8 cellular contexts compared by ENCODE assay signal in the genomic region with DNA sequence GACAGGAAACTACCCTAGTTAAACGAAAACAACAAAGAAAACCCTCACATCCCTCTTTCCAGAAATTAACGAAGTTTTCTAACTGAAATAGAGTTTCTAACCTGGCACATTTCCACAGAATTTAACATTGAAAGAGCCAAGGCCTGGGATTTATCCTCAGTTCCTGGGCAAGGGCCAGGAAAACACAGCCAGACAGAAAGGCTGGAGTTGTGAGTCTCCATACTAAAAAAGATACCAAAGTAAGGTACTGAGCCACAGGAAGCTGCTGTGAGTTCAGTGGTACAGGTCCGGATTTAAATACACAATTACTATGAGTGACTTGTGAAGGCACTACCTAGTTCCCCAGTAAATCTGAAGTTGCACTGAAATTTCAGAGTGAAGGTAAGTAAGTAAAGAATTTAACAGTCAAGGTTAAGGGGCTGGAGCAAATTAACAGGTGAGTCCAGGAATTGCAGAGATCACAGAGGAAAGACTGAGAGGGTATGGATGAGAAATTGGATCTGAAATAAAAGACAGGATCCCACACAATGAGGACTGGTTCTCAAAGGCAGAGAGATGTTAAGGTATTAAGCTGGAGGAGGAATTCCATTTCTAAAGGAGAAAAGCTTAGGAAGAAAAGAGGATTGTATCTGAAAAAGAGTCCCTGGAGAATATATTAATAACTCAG. TPM values are rescaled to one million over a fixed set of nuclear protein-coding genes. Genes with fewer than 3 reads are reported as not detected.
DNase-seq lines count a peak whose midpoint lies in the region; ATAC-seq, FAIRE-seq and TF ChIP-seq lines count a peak whose summit lies in the region.

No MANE protein-coding gene starts in this region.

- TF ChIP-seq CTCF in brain microvascular endothelial cell (IDR thresholded peaks at IDR 0.05; ENCODE audit: low read depth, low read length, missing control alignments): no peak
- no peak for TF ChIP-seq CTCF in HepG2 (CRISPR knock-in tag; IDR thresholded peaks at IDR 0.05)

- no peak overlapping the region for H2AFZ ChIP-seq in HepG2 (ENCODE audit: low read length)

- 15% methylated on average over 3 of the region's 3 CpGs for WGBS in HepG2 (ENCODE audit: low lambda C conversion rate)

- no peak for TF ChIP-seq RAD21 in HepG2 (CRISPR knock-in tag; IDR thresholded peaks at IDR 0.05)

- H3K27ac ChIP-seq in brain microvascular endothelial cell (peak overlapping the region; percentile 83), HepG2 (ENCODE audit: extremely low read length, insufficient read depth, low read length) (peak overlapping the region; percentile 61), temporal lobe (ENCODE audit: low read depth, low read length) (peak overlapping the region; percentile 88)

- no peaks in the 10 kb centered on the region for H3K36me3 ChIP-seq in brain microvascular endothelial cell (replicated peaks)
- H3K36me3 ChIP-seq in HepG2 (replicated peaks in 1 of 2; ENCODE audit: control insufficient read depth in 1 of 2, insufficient read depth in 2 of 2, low read length in 2 of 2): no peaks in the 10 kb centered on the region

- intact Hi-C loops in HepG2 (cut with micrococcal nuclease; ENCODE audit: unreplicated experiment): loop anchor here (5.0 kb wide), 1 partner anchor 65 kb away; no protein-coding TSS in a partner anchor

- BruUV-seq in HepG2 (replicated peaks; lab: Mats Ljungman, UMichigan): TSS peak; percentile 58

- H3K4me1 ChIP-seq in HepG2 (ENCODE audit: insufficient read depth, low read length): peaks cover 65% of the 10 kb centered on the region

- H3K9ac ChIP-seq in HepG2 (ENCODE audit: insufficient read depth, low read depth, low read length): peak overlapping the region; percentile 80

- H3K79me2 ChIP-seq in HepG2 (ENCODE audit: insufficient read depth, low read length): peaks cover 23% of the 10 kb centered on the region

- in situ Hi-C loops in ACHN (cut with HindIII; ENCODE audit: low pct_ligation_motif_present, low pct_unique_long_range_greater_than_20kb, low sequenced_read_pairs) (no loop called here), brain microvascular endothelial cell (cut with HindIII; ENCODE audit: low pct_ligation_motif_present, low sequenced_read_pairs) (no loop called here), HepG2 (cut with HindIII; ENCODE audit: extremely low pct_ligation_motif_present, low pct_unique_long_range_greater_than_20kb) (no loop called here)

- peak overlapping the region; percentile 86 for H3K4me2 ChIP-seq in HepG2 (ENCODE audit: low read depth, low read length)

- TF ChIP-seq POLR2A in HepG2 (IDR thresholded peaks at IDR 0.05; ENCODE audit: insufficient read depth in 1 of 2, low read depth in 2 of 2, low read length in 2 of 2): no peak

- H3K27me3 ChIP-seq in brain microvascular endothelial cell (replicated peaks): no peaks in the 10 kb centered on the region
- H3K27me3 ChIP-seq in HepG2 (ENCODE audit: control insufficient read depth in 1 of 2, insufficient read depth in 2 of 2, low read length in 2 of 2): peaks cover 0 to 21% of the 10 kb centered on the region in 2 experiments; a peak in 3 of 5 replicates

- DNase-seq in ACHN (peak; percentile 20), brain microvascular endothelial cell (no peak), HepG2 (ENCODE audit: low spot score) (no peak), H4 (ENCODE audit: low spot score) (no peak), AG08396 (ENCODE audit: low spot score) (no peak)
- DNase-seq in Jurkat, Clone E6-1 (ENCODE audit: low read depth, low spot score): no peak

- FAIRE-seq in HepG2 (lab: Jason Lieb, UNC): no peak

- peak overlapping the region; percentile 62 for H3K4me3 ChIP-seq in Jurkat, Clone E6-1 (ENCODE audit: low read length)
- H3K4me3 ChIP-seq in brain microvascular endothelial cell (ENCODE audit: low read depth, low read length): peak overlapping the region; percentile 79
- peak overlapping the region; percentile 73 to 89 (median 80) for H3K4me3 ChIP-seq in HepG2 (replicated peaks in 1 of 3; ENCODE audit: insufficient read depth in 1 of 3, low read depth in 2 of 3, low read length in 3 of 3)

- POLR2A ChIA-PET in HepG2 (lab: Yijun Ruan, JAX): interaction anchor here (1.4 to 6.2 kb wide), 3 partner anchors 11 to 95 kb away, joined by 4 to 84 read pairs (median 6); a partner anchor contains a TSS

- H3K9me3 ChIP-seq in HepG2 (ENCODE audit: low read length): no peaks in the 10 kb centered on the region

- CTCF ChIA-PET in HepG2 (lab: Yijun Ruan, JAX; ENCODE audit: low intra/inter-chr PET ratio, low total read pairs): no interaction called here

- H4K20me1 ChIP-seq in HepG2 (ENCODE audit: insufficient read depth, low read length): no peaks in the 10 kb centered on the region

- ATAC-seq in HepG2 (no peak), HG03469 (IDR thresholded peaks at IDR 0.05; ENCODE audit: unreplicated experiment) (no peak)

- TF ChIP-seq EP300 in HepG2 (IDR thresholded peaks at IDR 0.05; ENCODE audit: low read depth in 2 of 2, low read length in 2 of 2): no peak
- TF ChIP-seq EP300 in HepG2 (CRISPR knock-in tag; IDR thresholded peaks at IDR 0.05; ENCODE audit: borderline replicate concordance): no peak

RNA-seq across cellular contexts. Expression of a gene that starts 0.9 kb away (rescaled TPM):
- 10.8 TPM for polyA plus RNA-seq in Jurkat, Clone E6-1 (2012; ENCODE audit: insufficient read depth, insufficient read length)
- 8.1 and 10.9 TPM in 2 replicates for total RNA-seq in HepG2 (2016; rRNA removed; fragmentation: Illumina TruSeq; extraction: Trizol)
- 1.6 TPM in 2 replicates for total RNA-seq in HepG2 (2016; cell fraction: cytosol; rRNA removed; fragmentation: Illumina TruSeq; extraction: Trizol; ENCODE audit: low read depth)
- total RNA-seq in HepG2 (2016; cell fraction: insoluble cytoplasmic fraction; rRNA removed; fragmentation: Illumina TruSeq; extraction: Trizol): 8.3 and 9.6 TPM in 2 replicates
- 6.8 and 7.1 TPM in 2 replicates for total RNA-seq in HepG2 (2016; cell fraction: membrane; rRNA removed; fragmentation: Illumina TruSeq; extraction: Trizol)
- 5.0 and 5.9 TPM in 2 replicates for total RNA-seq in HepG2 (2016; cell fraction: nucleus; rRNA removed; fragmentation: Illumina TruSeq; extraction: Trizol)
- polyA plus RNA-seq in HepG2 (2011; rRNA removed): 19.4 and 24.9 TPM in 2 replicates
- polyA plus RNA-seq in HepG2 (2011; cell fraction: cytosol; rRNA removed): 19.3 and 22.0 TPM in 2 replicates
- polyA plus RNA-seq in HepG2 (2011; cell fraction: nucleus; rRNA removed): 5.2 and 7.4 TPM in 2 replicates
- 4.8 and 5.8 TPM in 2 replicates for polyA plus RNA-seq in HepG2 (2012)
- polyA plus RNA-seq in HepG2 (2016; cell fraction: cytosol; fragmentation: Illumina TruSeq; extraction: Trizol; ENCODE audit: low read depth): 1.3 and 1.7 TPM in 2 replicates
- 12.8 and 15.5 TPM in 2 replicates for polyA plus RNA-seq in HepG2 (2016; cell fraction: insoluble cytoplasmic fraction; fragmentation: Illumina TruSeq; extraction: Trizol; ENCODE audit: low read depth)
- 5.7 and 5.8 TPM in 2 replicates for polyA plus RNA-seq in HepG2 (2016; cell fraction: membrane; fragmentation: Illumina TruSeq; extraction: Trizol; ENCODE audit: low read depth)
- polyA plus RNA-seq in HepG2 (2016; cell fraction: nucleus; fragmentation: Illumina TruSeq; extraction: Trizol; ENCODE audit: insufficient read depth, low read depth): 9.8 and 10.9 TPM in 2 replicates
- polyA minus RNA-seq in HepG2 (2011; rRNA and poly(A)+ RNA removed; ENCODE audit: low replicate concordance): 15.4 and 31.6 TPM in 2 replicates
- 12.6 and 13.9 TPM in 2 replicates for polyA minus RNA-seq in HepG2 (2011; cell fraction: cytosol; rRNA and poly(A)+ RNA removed)
- 5.9 and 7.2 TPM in 2 replicates for polyA minus RNA-seq in HepG2 (2011; cell fraction: nucleus; rRNA and poly(A)+ RNA removed)
- 22.4 TPM for total RNA-seq in temporal lobe
- 15.1 and 18.7 TPM in 2 replicates for total RNA-seq in H4 (2014; rRNA removed; shearing (Covaris generic))

RNA-seq across cellular contexts. Expression of a gene that starts 7.5 kb away (rescaled TPM):
- polyA plus RNA-seq in Jurkat, Clone E6-1 (2012; ENCODE audit: insufficient read depth, insufficient read length): 3.1 TPM
- total RNA-seq in HepG2 (2016; rRNA removed; fragmentation: Illumina TruSeq; extraction: Trizol): 0.07 and 0.14 TPM in 2 replicates
- total RNA-seq in HepG2 (2016; cell fraction: cytosol; rRNA removed; fragmentation: Illumina TruSeq; extraction: Trizol; ENCODE audit: low read depth): not detected in 2 replicates
- total RNA-seq in HepG2 (2016; cell fraction: insoluble cytoplasmic fraction; rRNA removed; fragmentation: Illumina TruSeq; extraction: Trizol): 0.04 TPM in 1 of 2 replicates, not detected in the other
- 0.03 and 0.07 TPM in 2 replicates for total RNA-seq in HepG2 (2016; cell fraction: membrane; rRNA removed; fragmentation: Illumina TruSeq; extraction: Trizol)
- 0.13 and 0.19 TPM in 2 replicates for total RNA-seq in HepG2 (2016; cell fraction: nucleus; rRNA removed; fragmentation: Illumina TruSeq; extraction: Trizol)
- 0.05 and 0.07 TPM in 2 replicates for polyA plus RNA-seq in HepG2 (2011; rRNA removed)
- 0.04 and 0.05 TPM in 2 replicates for polyA plus RNA-seq in HepG2 (2011; cell fraction: cytosol; rRNA removed)
- polyA plus RNA-seq in HepG2 (2011; cell fraction: nucleus; rRNA removed): 0.47 and 0.53 TPM in 2 replicates
- polyA plus RNA-seq in HepG2 (2012): 0.11 and 0.19 TPM in 2 replicates
- polyA plus RNA-seq in HepG2 (2016; cell fraction: cytosol; fragmentation: Illumina TruSeq; extraction: Trizol; ENCODE audit: low read depth): not detected in 2 replicates
- polyA plus RNA-seq in HepG2 (2016; cell fraction: insoluble cytoplasmic fraction; fragmentation: Illumina TruSeq; extraction: Trizol; ENCODE audit: low read depth): 0.08 TPM in 1 of 2 replicates, not detected in the other
- polyA plus RNA-seq in HepG2 (2016; cell fraction: membrane; fragmentation: Illumina TruSeq; extraction: Trizol; ENCODE audit: low read depth): 0.05 TPM in 1 of 2 replicates, not detected in the other
- polyA plus RNA-seq in HepG2 (2016; cell fraction: nucleus; fragmentation: Illumina TruSeq; extraction: Trizol; ENCODE audit: insufficient read depth, low read depth): 0.12 and 0.16 TPM in 2 replicates
- polyA minus RNA-seq in HepG2 (2011; rRNA and poly(A)+ RNA removed; ENCODE audit: low replicate concordance): 0.08 and 1.4 TPM in 2 replicates
- polyA minus RNA-seq in HepG2 (2011; cell fraction: cytosol; rRNA and poly(A)+ RNA removed): not detected in 2 replicates
- polyA minus RNA-seq in HepG2 (2011; cell fraction: nucleus; rRNA and poly(A)+ RNA removed): 0.25 and 0.39 TPM in 2 replicates
- total RNA-seq in temporal lobe: 1.7 TPM
- 0.54 and 0.70 TPM in 2 replicates for total RNA-seq in H4 (2014; rRNA removed; shearing (Covaris generic))

RNA-seq across cellular contexts. Expression of a gene that starts 7.6 kb away (rescaled TPM):
- 53.4 TPM for polyA plus RNA-seq in Jurkat, Clone E6-1 (2012; ENCODE audit: insufficient read depth, insufficient read length)
- total RNA-seq in HepG2 (2016; rRNA removed; fragmentation: Illumina TruSeq; extraction: Trizol): 12.4 and 15.3 TPM in 2 replicates
- 7.1 and 7.5 TPM in 2 replicates for total RNA-seq in HepG2 (2016; cell fraction: cytosol; rRNA removed; fragmentation: Illumina TruSeq; extraction: Trizol; ENCODE audit: low read depth)
- 12.8 and 14.4 TPM in 2 replicates for total RNA-seq in HepG2 (2016; cell fraction: insoluble cytoplasmic fraction; rRNA removed; fragmentation: Illumina TruSeq; extraction: Trizol)
- 15.4 and 17.0 TPM in 2 replicates for total RNA-seq in HepG2 (2016; cell fraction: membrane; rRNA removed; fragmentation: Illumina TruSeq; extraction: Trizol)
- total RNA-seq in HepG2 (2016; cell fraction: nucleus; rRNA removed; fragmentation: Illumina TruSeq; extraction: Trizol): 5.4 and 6.2 TPM in 2 replicates
- polyA plus RNA-seq in HepG2 (2011; rRNA removed): 10.8 and 11.5 TPM in 2 replicates
- 7.4 and 7.9 TPM in 2 replicates for polyA plus RNA-seq in HepG2 (2011; cell fraction: cytosol; rRNA removed)
- polyA plus RNA-seq in HepG2 (2011; cell fraction: nucleus; rRNA removed): 5.1 and 6.2 TPM in 2 replicates
- polyA plus RNA-seq in HepG2 (2012): 14.4 and 20.2 TPM in 2 replicates
- polyA plus RNA-seq in HepG2 (2016; cell fraction: cytosol; fragmentation: Illumina TruSeq; extraction: Trizol; ENCODE audit: low read depth): 10.0 and 10.7 TPM in 2 replicates
- 21.5 and 23.2 TPM in 2 replicates for polyA plus RNA-seq in HepG2 (2016; cell fraction: insoluble cytoplasmic fraction; fragmentation: Illumina TruSeq; extraction: Trizol; ENCODE audit: low read depth)
- 20.0 and 21.6 TPM in 2 replicates for polyA plus RNA-seq in HepG2 (2016; cell fraction: membrane; fragmentation: Illumina TruSeq; extraction: Trizol; ENCODE audit: low read depth)
- 11.4 and 13.9 TPM in 2 replicates for polyA plus RNA-seq in HepG2 (2016; cell fraction: nucleus; fragmentation: Illumina TruSeq; extraction: Trizol; ENCODE audit: insufficient read depth, low read depth)
- 2.5 and 3.4 TPM in 2 replicates for polyA minus RNA-seq in HepG2 (2011; rRNA and poly(A)+ RNA removed; ENCODE audit: low replicate concordance)
- polyA minus RNA-seq in HepG2 (2011; cell fraction: cytosol; rRNA and poly(A)+ RNA removed): 2.5 and 4.6 TPM in 2 replicates
- 5.0 and 6.6 TPM in 2 replicates for polyA minus RNA-seq in HepG2 (2011; cell fraction: nucleus; rRNA and poly(A)+ RNA removed)
- total RNA-seq in temporal lobe: 10.6 TPM
- total RNA-seq in H4 (2014; rRNA removed; shearing (Covaris generic)): 16.9 and 21.2 TPM in 2 replicates

RNA-seq across cellular contexts. Expression of a gene that starts 29.6 kb away (rescaled TPM):
- 458 TPM for polyA plus RNA-seq in Jurkat, Clone E6-1 (2012; ENCODE audit: insufficient read depth, insufficient read length)
- 162 and 224 TPM in 2 replicates for total RNA-seq in HepG2 (2016; rRNA removed; fragmentation: Illumina TruSeq; extraction: Trizol)
- 15.8 and 21.1 TPM in 2 replicates for total RNA-seq in HepG2 (2016; cell fraction: cytosol; rRNA removed; fragmentation: Illumina TruSeq; extraction: Trizol; ENCODE audit: low read depth)
- 164 and 238 TPM in 2 replicates for total RNA-seq in HepG2 (2016; cell fraction: insoluble cytoplasmic fraction; rRNA removed; fragmentation: Illumina TruSeq; extraction: Trizol)
- 32.6 and 36.1 TPM in 2 replicates for total RNA-seq in HepG2 (2016; cell fraction: membrane; rRNA removed; fragmentation: Illumina TruSeq; extraction: Trizol)
- 58.0 and 59.0 TPM in 2 replicates for total RNA-seq in HepG2 (2016; cell fraction: nucleus; rRNA removed; fragmentation: Illumina TruSeq; extraction: Trizol)
- polyA plus RNA-seq in HepG2 (2011; rRNA removed): 75.2 and 106 TPM in 2 replicates
- polyA plus RNA-seq in HepG2 (2011; cell fraction: cytosol; rRNA removed): 81.5 and 102 TPM in 2 replicates
- 25.3 and 38.5 TPM in 2 replicates for polyA plus RNA-seq in HepG2 (2011; cell fraction: nucleus; rRNA removed)
- polyA plus RNA-seq in HepG2 (2012): 87.0 and 96.0 TPM in 2 replicates
- polyA plus RNA-seq in HepG2 (2016; cell fraction: cytosol; fragmentation: Illumina TruSeq; extraction: Trizol; ENCODE audit: low read depth): 14.2 and 15.2 TPM in 2 replicates
- polyA plus RNA-seq in HepG2 (2016; cell fraction: insoluble cytoplasmic fraction; fragmentation: Illumina TruSeq; extraction: Trizol; ENCODE audit: low read depth): 218 and 247 TPM in 2 replicates
- 28.1 and 28.8 TPM in 2 replicates for polyA plus RNA-seq in HepG2 (2016; cell fraction: membrane; fragmentation: Illumina TruSeq; extraction: Trizol; ENCODE audit: low read depth)
- 89.2 and 112 TPM in 2 replicates for polyA plus RNA-seq in HepG2 (2016; cell fraction: nucleus; fragmentation: Illumina TruSeq; extraction: Trizol; ENCODE audit: insufficient read depth, low read depth)
- polyA minus RNA-seq in HepG2 (2011; rRNA and poly(A)+ RNA removed; ENCODE audit: low replicate concordance): 14.9 and 35.6 TPM in 2 replicates
- polyA minus RNA-seq in HepG2 (2011; cell fraction: cytosol; rRNA and poly(A)+ RNA removed): 26.3 and 33.8 TPM in 2 replicates
- 20.2 and 28.7 TPM in 2 replicates for polyA minus RNA-seq in HepG2 (2011; cell fraction: nucleus; rRNA and poly(A)+ RNA removed)
- total RNA-seq in temporal lobe: 71.3 TPM
- 335 and 394 TPM in 2 replicates for total RNA-seq in H4 (2014; rRNA removed; shearing (Covaris generic))

RNA-seq across cellular contexts. Expression of a gene that starts 38.4 kb away (rescaled TPM):
- 33.3 TPM for polyA plus RNA-seq in Jurkat, Clone E6-1 (2012; ENCODE audit: insufficient read depth, insufficient read length)
- total RNA-seq in HepG2 (2016; rRNA removed; fragmentation: Illumina TruSeq; extraction: Trizol): 21.6 and 26.2 TPM in 2 replicates
- total RNA-seq in HepG2 (2016; cell fraction: cytosol; rRNA removed; fragmentation: Illumina TruSeq; extraction: Trizol; ENCODE audit: low read depth): 6.1 and 8.7 TPM in 2 replicates
- 21.5 and 30.1 TPM in 2 replicates for total RNA-seq in HepG2 (2016; cell fraction: insoluble cytoplasmic fraction; rRNA removed; fragmentation: Illumina TruSeq; extraction: Trizol)
- 12.7 and 13.4 TPM in 2 replicates for total RNA-seq in HepG2 (2016; cell fraction: membrane; rRNA removed; fragmentation: Illumina TruSeq; extraction: Trizol)
- total RNA-seq in HepG2 (2016; cell fraction: nucleus; rRNA removed; fragmentation: Illumina TruSeq; extraction: Trizol): 9.3 and 11.7 TPM in 2 replicates
- polyA plus RNA-seq in HepG2 (2011; rRNA removed): 38.8 and 48.4 TPM in 2 replicates
- polyA plus RNA-seq in HepG2 (2011; cell fraction: cytosol; rRNA removed): 24.9 and 30.2 TPM in 2 replicates
- polyA plus RNA-seq in HepG2 (2011; cell fraction: nucleus; rRNA removed): 11.0 and 14.0 TPM in 2 replicates
- polyA plus RNA-seq in HepG2 (2012): 14.3 and 21.4 TPM in 2 replicates
- 4.2 and 4.4 TPM in 2 replicates for polyA plus RNA-seq in HepG2 (2016; cell fraction: cytosol; fragmentation: Illumina TruSeq; extraction: Trizol; ENCODE audit: low read depth)
- polyA plus RNA-seq in HepG2 (2016; cell fraction: insoluble cytoplasmic fraction; fragmentation: Illumina TruSeq; extraction: Trizol; ENCODE audit: low read depth): 34.6 and 35.2 TPM in 2 replicates
- 8.1 and 9.5 TPM in 2 replicates for polyA plus RNA-seq in HepG2 (2016; cell fraction: membrane; fragmentation: Illumina TruSeq; extraction: Trizol; ENCODE audit: low read depth)
- 17.7 and 21.1 TPM in 2 replicates for polyA plus RNA-seq in HepG2 (2016; cell fraction: nucleus; fragmentation: Illumina TruSeq; extraction: Trizol; ENCODE audit: insufficient read depth, low read depth)
- 29.8 and 36.3 TPM in 2 replicates for polyA minus RNA-seq in HepG2 (2011; rRNA and poly(A)+ RNA removed; ENCODE audit: low replicate concordance)
- 9.1 and 13.4 TPM in 2 replicates for polyA minus RNA-seq in HepG2 (2011; cell fraction: cytosol; rRNA and poly(A)+ RNA removed)
- 6.4 and 7.0 TPM in 2 replicates for polyA minus RNA-seq in HepG2 (2011; cell fraction: nucleus; rRNA and poly(A)+ RNA removed)
- 32.5 TPM for total RNA-seq in temporal lobe
- total RNA-seq in H4 (2014; rRNA removed; shearing (Covaris generic)): 24.4 and 37.4 TPM in 2 replicates
